In genomic region chr11:235180-235997, GRCh38 we compare ENCODE assay signal across 6 cellular contexts. TPM values are rescaled to one million over a fixed set of nuclear protein-coding genes. Genes with fewer than 3 reads are reported as not detected.
A peak's percentile ranks its signal among the peaks of the same experiment; 100 is the strongest.
DNase-seq lines count a peak whose midpoint lies in the region; ATAC-seq, FAIRE-seq and TF ChIP-seq lines count a peak whose summit lies in the region.

No MANE protein-coding gene starts in this region.

- TF ChIP-seq CTCF in GM10266 (IDR thresholded peaks at IDR 0.05; ENCODE audit: control insufficient read depth, insufficient read depth, low read depth, missing control alignments) (no peak), chondrocyte (IDR thresholded peaks at IDR 0.05) (no peak), pancreas (IDR thresholded peaks at IDR 0.05) (no peak)

- H3K27ac ChIP-seq in Karpas-422 (ENCODE audit: low read length) (no peak overlapping the region; the same call in 1 of the 2 replicates), pancreas (peak overlapping the region; percentile 64 to 78 (median 76))

- DNase-seq in GM10266 (ENCODE audit: extremely low spot score) (peak; percentile 58), Karpas-422 (peak; percentile 74), chondrocyte (ENCODE audit: low spot score) (no peak), pancreas (peak in 1 of 6 donors; percentile 32), NCI-H1694 treated with DMSO at 0.1 percent for 48 hours (lab: John Stamatoyannopoulos, UW) (no peak), H54 (ENCODE audit: insufficient read length, low spot score) (no peak)

- peak; percentile 2 to 9 (median 7) for ATAC-seq in pancreas

- H3K27me3 Mint-ChIP-seq in chondrocyte (ENCODE audit: low read depth): no peaks in the 10 kb centered on the region

- 23 to 26% methylated on average over 21 of the region's 21 CpGs for WGBS in pancreas, 2 donors

- intact Hi-C loops in pancreas (cut with DNase I): no loop called here

- H3K36me3 Mint-ChIP-seq in chondrocyte (ENCODE audit: low read depth): peaks cover 3% of the 10 kb centered on the region

- H3K4me1 ChIP-seq in Karpas-422 (ENCODE audit: low read length) (peaks cover 24% of the 10 kb centered on the region), pancreas (peaks cover 7 to 21% (median 9%) of the 10 kb centered on the region in 3 donors)

- peaks cover 3% of the 10 kb centered on the region; the same call in 1 of the 2 replicates for H4K20me1 ChIP-seq in Karpas-422 (ENCODE audit: insufficient read depth, low read depth, low read length)

- no peak for TF ChIP-seq POLR2A in H54 (IDR thresholded peaks at IDR 0.05; ENCODE audit: low read depth, low read length)

- no peak for FAIRE-seq in pancreas (lab: Jason Lieb, UNC)
- FAIRE-seq in H54 (lab: Jason Lieb, UNC): no peak

- H3K27ac Mint-ChIP-seq in chondrocyte (ENCODE audit: unreplicated experiment): peak overlapping the region; percentile 64

- H2AFZ ChIP-seq in Karpas-422 (ENCODE audit: low read length): no peak overlapping the region; the same call in 1 of the 2 replicates

- peak overlapping the region; percentile 93 for H3K9ac ChIP-seq in Karpas-422 (ENCODE audit: low read length)

- H3K79me2 ChIP-seq in Karpas-422 (ENCODE audit: low read length): peaks cover 54% of the 10 kb centered on the region

- H3K9me3 ChIP-seq in Karpas-422 (ENCODE audit: low read length) (no peaks in the 10 kb centered on the region), pancreas (no peaks in the 10 kb centered on the region)

- H3K9me3 Mint-ChIP-seq in chondrocyte (ENCODE audit: low read depth): no peaks in the 10 kb centered on the region

- H3K9me2 ChIP-seq in Karpas-422 (replicated peaks; ENCODE audit: insufficient read depth, low read length): no peaks in the 10 kb centered on the region

- H3K4me2 ChIP-seq in Karpas-422 (ENCODE audit: low read depth, low read length, poor library complexity, severe bottlenecking): peak overlapping the region; percentile 71

- peaks cover 25% of the 10 kb centered on the region for H3K4me1 Mint-ChIP-seq in chondrocyte (ENCODE audit: low read depth)

- H3K36me3 ChIP-seq in Karpas-422 (ENCODE audit: insufficient read depth, low read length): peaks cover 10% of the 10 kb centered on the region; the same call in 1 of the 2 replicates
- H3K36me3 ChIP-seq in pancreas: no peaks in the 10 kb centered on the region

- H3K4me3 ChIP-seq in Karpas-422 (ENCODE audit: low read length) (peak overlapping the region; percentile 79), pancreas (peak overlapping the region; percentile 87 to 99 (median 91))

- H3K27me3 ChIP-seq in Karpas-422 (ENCODE audit: low read length) (no peaks in the 10 kb centered on the region), pancreas (no peaks in the 10 kb centered on the region)

- peak overlapping the region; percentile 79 for H3K4me3 Mint-ChIP-seq in chondrocyte (ENCODE audit: unreplicated experiment)

RNA-seq across cellular contexts. Expression of gene SIRT3, which starts 0.8 kb away (rescaled TPM):
- 13.6 and 17.2 TPM in 2 replicates for total RNA-seq in Karpas-422 (2014; rRNA removed; shearing (Covaris generic); ENCODE audit: low replicate concordance)
- total RNA-seq in chondrocyte (14.5 to 20.9 TPM (median 18.5 TPM) in 3 replicates), pancreas (10 to 100 TPM in 4 of 6 donors, 1 to 10 TPM in 2; 7.7 to 13.2 (median 10.9) TPM)
- polyA plus RNA-seq in pancreas: 10 to 100 TPM; 21.4 to 25.1 TPM

RNA-seq across cellular contexts. Expression of gene PSMD13, which starts 1.4 kb away (rescaled TPM):
- total RNA-seq in Karpas-422 (2014; rRNA removed; shearing (Covaris generic); ENCODE audit: low replicate concordance): 86.7 and 92.7 TPM in 2 replicates
- total RNA-seq in chondrocyte (103 to 122 TPM (median 104 TPM) in 3 replicates), pancreas (10 to 100 TPM; 35.5 to 48.3 (median 41.9) TPM)
- 100 to 1,000 TPM in 1 of 2 donors, 10 to 100 TPM in 1; 97.5 to 118 TPM for polyA plus RNA-seq in pancreas

RNA-seq across cellular contexts. Expression of gene RIC8A, which starts 27.9 kb away (rescaled TPM):
- total RNA-seq in Karpas-422 (2014; rRNA removed; shearing (Covaris generic); ENCODE audit: low replicate concordance): 56.2 and 86.1 TPM in 2 replicates
- 107 to 130 TPM (median 124 TPM) in 3 replicates for total RNA-seq in chondrocyte
- 10 to 100 TPM; 29.7 to 49.3 (median 40.9) TPM for total RNA-seq in pancreas
- polyA plus RNA-seq in pancreas: 10 to 100 TPM; 39.6 to 47.1 TPM

RNA-seq across cellular contexts. Expression of gene BET1L, which starts 28.2 kb away (rescaled TPM):
- 16.8 TPM in 2 replicates for total RNA-seq in Karpas-422 (2014; rRNA removed; shearing (Covaris generic); ENCODE audit: low replicate concordance)
- total RNA-seq in chondrocyte (58.0 to 71.1 TPM (median 59.6 TPM) in 3 replicates), pancreas (10 to 100 TPM; 29.8 to 53.4 (median 48.8) TPM)
- polyA plus RNA-seq in pancreas: 10 to 100 TPM; 27.7 to 30.7 TPM

RNA-seq across cellular contexts. Expression of gene SCGB1C1, which starts 42.5 kb away (rescaled TPM):
- not detected in 2 replicates for total RNA-seq in Karpas-422 (2014; rRNA removed; shearing (Covaris generic); ENCODE audit: low replicate concordance)
- total RNA-seq in chondrocyte (not detected in 3 replicates), pancreas (under 1 TPM in 3 of 6 donors, not detected in 3; 0.41 to 0.70 (median 0.63) TPM)
- 1 to 10 TPM in 1 of 2 donors, not detected in 1; 1.1 TPM for polyA plus RNA-seq in pancreas

Comparison
In these comparisons a context has a peak if more than half of its experiments do, and no peak if none do; other contexts are left out.
1. DNase-seq: peak in GM10266 (single experiment) and Karpas-422 (single experiment); none in chondrocyte (single experiment), NCI-H1694 treated with DMSO at 0.1 percent for 48 hours (single experiment) and H54 (single experiment).